Comparison of ENCODE assay signal across 29 cellular contexts in genomic region chr1:211217392-211217791, GRCh38.
"Had no signal": no experiment of that assay in that cellular context is flagged by ENCODE, and none has a peak within 500 bp of the region (broad histone marks: within the 10 kb centered on the region; RNA-seq: fewer than 3 reads in every experiment).

No MANE protein-coding gene starts in this region.

- H3K4me1 ChIP-seq: colonic mucosa, esophagus muscularis mucosa, foreskin keratinocyte, gastrocnemius medialis, gastroesophageal sphincter, heart left ventricle, heart right ventricle had no signal

- H3K27me3 ChIP-seq: colonic mucosa, dorsolateral prefrontal cortex, esophagus muscularis mucosa, foreskin keratinocyte, gastrocnemius medialis, gastroesophageal sphincter, heart left ventricle, hepatocyte had no signal

- H3K27ac ChIP-seq: colonic mucosa, coronary artery, dorsolateral prefrontal cortex, epithelial cell of prostate, esophagus muscularis mucosa, esophagus squamous epithelium, foreskin keratinocyte, gastrocnemius medialis, gastroesophageal sphincter, heart left ventricle, heart right ventricle, hepatocyte had no signal

- FAIRE-seq: colon, endometrium, endothelial cell of umbilical vein, frontal cortex had no signal

- H2AFZ ChIP-seq: hepatocyte had no signal

- H3K36me3 ChIP-seq: colonic mucosa, esophagus muscularis mucosa, esophagus squamous epithelium, gastrocnemius medialis, gastroesophageal sphincter, heart left ventricle, heart right ventricle had no signal

- H3K79me2 ChIP-seq: hepatocyte had no signal

- H3K4me2 ChIP-seq: hepatocyte had no signal

- H3K4me3 ChIP-seq: colonic mucosa, coronary artery, dorsolateral prefrontal cortex, esophagus muscularis mucosa, esophagus squamous epithelium, gastrocnemius medialis, gastroesophageal sphincter, heart left ventricle, heart right ventricle, hepatocyte had no signal

- H3K9me3 ChIP-seq: colonic mucosa, esophagus muscularis mucosa, esophagus squamous epithelium, gastrocnemius medialis, gastroesophageal sphincter, heart left ventricle had no signal

- DNase-seq: colonic mucosa; cortex of kidney; dermis blood vessel endothelial cell; dorsolateral prefrontal cortex; effector CD4-positive, alpha-beta T cell; effector CD8-positive, alpha-beta T cell; effector memory CD4-positive, alpha-beta T cell; effector memory CD8-positive, alpha-beta T cell; endodermal cell; erythroblast; esophagus squamous epithelium; foreskin fibroblast; foreskin keratinocyte; foreskin melanocyte; gastrocnemius medialis; glutamatergic neuron; head of caudate nucleus; heart left ventricle; heart right ventricle had no signal

- ATAC-seq: effector memory CD8-positive, alpha-beta T cell; esophagus mucosa; foreskin keratinocyte; gastrocnemius medialis; gastroesophageal sphincter; heart left ventricle; heart right ventricle had no signal
